Comparison of ENCODE assay signal across 10 cellular contexts in genomic region chr12:75913502-75914110, GRCh38.
A peak's percentile ranks its signal among the peaks of the same experiment; 100 is the strongest.
DNase-seq lines count a peak whose midpoint lies in the region; ATAC-seq and TF ChIP-seq lines count a peak whose summit lies in the region.
"Had no signal": no experiment of that assay in that cellular context is flagged by ENCODE, and none has a peak within 500 bp of the region (broad histone marks: within the 10 kb centered on the region; RNA-seq: fewer than 3 reads in every experiment).

No MANE protein-coding gene starts in this region.

- POLR2A ChIA-PET in activated CD4-positive, alpha-beta T cell treated with anti-CD3 and anti-CD28 coated beads for 36 hours (lab: Charles Lee) = interaction anchor here (0.6 to 1.2 kb wide), 4 partner anchors 20 to 119 kb away, joined by 3 to 6 read pairs (median 5); no protein-coding TSS in a partner anchor

- H3K27me3 Mint-ChIP-seq in activated CD4-positive, alpha-beta T cell treated with anti-CD3 and anti-CD28 coated beads for 36 hours = peaks cover 3% of the 10 kb centered on the region
- peaks cover 3% of the 10 kb centered on the region for H3K27me3 Mint-ChIP-seq in activated T-cell treated with anti-CD3 and anti-CD28 coated beads, Interleukin-2, amount 50 U/mL, for 24 hours
- H3K27me3 Mint-ChIP-seq: central memory CD8-positive, alpha-beta T cell had no signal

- ATAC-seq in activated CD4-positive, alpha-beta T cell treated with anti-CD3 and anti-CD28 coated beads for 36 hours = peak; percentile 94
- ATAC-seq in lower lobe of right lung = peak; percentile 59 to 65

- CTCF ChIA-PET in activated CD4-positive, alpha-beta T cell treated with anti-CD3 and anti-CD28 coated beads for 36 hours (lab: Charles Lee) = interaction anchor here (0.7 to 1.4 kb wide), 4 partner anchors 9 to 136 kb away, joined by 3 to 4 read pairs (median 4); no protein-coding TSS in a partner anchor

- no peaks in the 10 kb centered on the region for H3K36me3 Mint-ChIP-seq in activated CD4-positive, alpha-beta T cell treated with anti-CD3 and anti-CD28 coated beads for 36 hours (ENCODE audit: low read depth)
- H3K36me3 Mint-ChIP-seq in activated T-cell treated with anti-CD3 and anti-CD28 coated beads, Interleukin-2, amount 50 U/mL, for 24 hours (ENCODE audit: low read depth) = no peaks in the 10 kb centered on the region

- no peak overlapping the region for H3K4me3 ChIP-seq in lower lobe of right lung
- H3K4me3 ChIP-seq in tibial nerve = no peak overlapping the region
- H3K4me3 ChIP-seq: skin epidermis had no signal

- H3K27ac Mint-ChIP-seq in activated CD4-positive, alpha-beta T cell treated with anti-CD3 and anti-CD28 coated beads for 36 hours = no peak overlapping the region
- peak overlapping the region; percentile 86 for H3K27ac Mint-ChIP-seq in activated T-cell treated with anti-CD3 and anti-CD28 coated beads, Interleukin-2, amount 50 U/mL, for 24 hours

- H3K36me3 ChIP-seq in lower lobe of right lung (no peaks in the 10 kb centered on the region), tibial nerve (no peaks in the 10 kb centered on the region)

- DNase-seq in activated CD4-positive, alpha-beta T cell treated with anti-CD3 and anti-CD28 coated beads for 36 hours = peak; percentile 74
- DNase-seq in activated CD4-positive, alpha-beta T cell treated with anti-CD3 and anti-CD28 coated beads for 1 hour = no peak
- DNase-seq in activated T-cell treated with anti-CD3 and anti-CD28 coated beads, Interleukin-2, amount 50 U/mL, for 24 hours = peak; percentile 69
- no peak for DNase-seq in lower lobe of right lung
- DNase-seq in stimulated activated CD8-positive, alpha-beta memory T cell treated with anti-CD3 and anti-CD28 coated beads, Interleukin-4, amount 100 ng/mL, for 24 hours (ENCODE audit: low read depth) = peak; percentile 36
- no peak for DNase-seq in kidney tubule cell (ENCODE audit: low spot score)
- no peak for DNase-seq in tibial nerve (ENCODE audit: low spot score in 2 of 2)
- no peak for DNase-seq in KBM-7

- no peaks in the 10 kb centered on the region for H3K9me3 ChIP-seq in lower lobe of right lung
- no peaks in the 10 kb centered on the region for H3K9me3 ChIP-seq in tibial nerve

- H3K27ac ChIP-seq in lower lobe of right lung (no peak overlapping the region), tibial nerve (no peak overlapping the region)
- H3K27ac ChIP-seq: skin epidermis had no signal

- 82 to 83% methylated on average over 4 of the region's 4 CpGs for WGBS in tibial nerve, 2 donors

- intact Hi-C loops in activated CD4-positive, alpha-beta T cell treated with anti-CD3 and anti-CD28 coated beads for 36 hours (cut with DNase I, micrococcal nuclease) = loop anchor here (1.0 kb wide), 7 partner anchors 21 to 118 kb away; partner anchors contain the start of gene PHLDA1 (in 1 of the 2)
- intact Hi-C loops in lower lobe of right lung (cut with DNase I) = no loop called here

- no peak overlapping the region for H3K4me3 Mint-ChIP-seq in activated CD4-positive, alpha-beta T cell treated with anti-CD3 and anti-CD28 coated beads for 36 hours
- no peak overlapping the region for H3K4me3 Mint-ChIP-seq in activated T-cell treated with anti-CD3 and anti-CD28 coated beads, Interleukin-2, amount 50 U/mL, for 24 hours
- H3K4me3 Mint-ChIP-seq: central memory CD8-positive, alpha-beta T cell had no signal

- no peaks in the 10 kb centered on the region for H3K9me3 Mint-ChIP-seq in activated CD4-positive, alpha-beta T cell treated with anti-CD3 and anti-CD28 coated beads for 36 hours (ENCODE audit: low read depth)
- H3K9me3 Mint-ChIP-seq in activated T-cell treated with anti-CD3 and anti-CD28 coated beads, Interleukin-2, amount 50 U/mL, for 24 hours = no peaks in the 10 kb centered on the region
- H3K9me3 Mint-ChIP-seq: central memory CD8-positive, alpha-beta T cell had no signal

- no peak for TF ChIP-seq EP300 in tibial nerve (IDR thresholded peaks at IDR 0.05)

- H3K27me3 ChIP-seq in lower lobe of right lung (ENCODE audit: low read depth) = no peaks in the 10 kb centered on the region
- H3K27me3 ChIP-seq in tibial nerve = no peaks in the 10 kb centered on the region

- H3K4me1 Mint-ChIP-seq in activated CD4-positive, alpha-beta T cell treated with anti-CD3 and anti-CD28 coated beads for 36 hours = peaks cover 21% of the 10 kb centered on the region
- peaks cover 42% of the 10 kb centered on the region for H3K4me1 Mint-ChIP-seq in activated T-cell treated with anti-CD3 and anti-CD28 coated beads, Interleukin-2, amount 50 U/mL, for 24 hours (ENCODE audit: low read depth)
- H3K4me1 Mint-ChIP-seq: central memory CD8-positive, alpha-beta T cell had no signal

- no peak for TF ChIP-seq POLR2A in tibial nerve (IDR thresholded peaks at IDR 0.05)

- H3K4me1 ChIP-seq in lower lobe of right lung (peaks cover 19% of the 10 kb centered on the region), tibial nerve (peaks cover 0 to 22% (median 16%) of the 10 kb centered on the region in 4 donors)

- in situ Hi-C loops in KBM-7 (cut with MboI; ENCODE audit: low pct_unique_long_range_greater_than_20kb, low sequenced_read_pairs) = no loop called here

- no peak for TF ChIP-seq CTCF in lower lobe of right lung (IDR thresholded peaks at IDR 0.05)
- TF ChIP-seq CTCF in tibial nerve (IDR thresholded peaks at IDR 0.05) = no peak

Comparison
In these comparisons a context has a peak if more than half of its experiments do, and no peak if none do; other contexts are left out.
1. DNase-seq: peak in activated CD4-positive, alpha-beta T cell treated with anti-CD3 and anti-CD28 coated beads for 36 hours (single experiment), activated T-cell treated with anti-CD3 and anti-CD28 coated beads, Interleukin-2, amount 50 U/mL, for 24 hours (single experiment) and stimulated activated CD8-positive, alpha-beta memory T cell treated with anti-CD3 and anti-CD28 coated beads, Interleukin-4, amount 100 ng/mL, for 24 hours (single experiment); none in activated CD4-positive, alpha-beta T cell treated with anti-CD3 and anti-CD28 coated beads for 1 hour (single experiment), lower lobe of right lung (single experiment), kidney tubule cell (single experiment), tibial nerve (0 of 2) and KBM-7 (single experiment).